ENCODE assay signal across 8 cellular contexts in genomic region chr7:99392659-99393362, GRCh38. TPM values are rescaled to one million over a fixed set of nuclear protein-coding genes. Genes with fewer than 3 reads are reported as not detected.
DNase-seq lines count a peak whose midpoint lies in the region; ATAC-seq and TF ChIP-seq lines count a peak whose summit lies in the region.

No MANE protein-coding gene starts in this region.

- TF ChIP-seq CTCF in SU-DHL-6 (IDR thresholded peaks at IDR 0.05; ENCODE audit: insufficient read depth, low read length, poor library complexity, severe bottlenecking): no peak
- TF ChIP-seq CTCF in gastrocnemius medialis (IDR thresholded peaks at IDR 0.05 in 4 of 5, conservative IDR thresholded peaks at IDR 0.05 in 1 of 5): peak in 1 of 5 experiments; percentile 15

- H3K27me3 ChIP-seq in SU-DHL-6 (ENCODE audit: low read length): no peaks in the 10 kb centered on the region
- no peaks in the 10 kb centered on the region for H3K27me3 ChIP-seq in adipocyte (replicated peaks; ENCODE audit: control insufficient read depth, insufficient read depth, low read length)
- no peaks in the 10 kb centered on the region for H3K27me3 ChIP-seq in gastrocnemius medialis

- peaks cover 33% of the 10 kb centered on the region for H3F3A ChIP-seq in SU-DHL-6 (ENCODE audit: insufficient read depth)

- peak; percentile 92 for DNase-seq in DMS79 treated with DMSO at 0.1 percent for 48 hours (lab: John Stamatoyannopoulos, UW)
- DNase-seq in adipocyte (ENCODE audit: low read depth): peak; percentile 45
- DNase-seq in hypothalamus (lab: John Stamatoyannopoulos, UW): peak in 30 of 51 donors; percentile 15 to 74 (median 48)
- peak; percentile 54 to 78 for DNase-seq in gastrocnemius medialis
- DNase-seq in AML-193 (lab: John Stamatoyannopoulos, UW): no peak

- H3K4me2 ChIP-seq in SU-DHL-6 (ENCODE audit: low read depth, low read length, poor library complexity, severe bottlenecking): peak overlapping the region; percentile 11

- H3K79me2 ChIP-seq in SU-DHL-6 (ENCODE audit: insufficient read depth, low read length): no peaks in the 10 kb centered on the region

- H4K20me1 ChIP-seq in SU-DHL-6 (ENCODE audit: low read depth, low read length): no peaks in the 10 kb centered on the region; the same call in 1 of the 2 replicates

- H3K27ac ChIP-seq in SU-DHL-6 (ENCODE audit: low read depth, low read length) (peak overlapping the region; percentile 21; the same call in 1 of the 2 replicates), gastrocnemius medialis (peak overlapping the region; percentile 44 to 67 (median 62))

- no peak overlapping the region for H3K9ac ChIP-seq in SU-DHL-6 (ENCODE audit: low read length)
- H3K9ac ChIP-seq in adipocyte (ENCODE audit: low read length): peak overlapping the region; percentile 5

- ATAC-seq in HG03460 (IDR thresholded peaks at IDR 0.05; ENCODE audit: unreplicated experiment) (peak; percentile 63), gastrocnemius medialis (peak; percentile 88), GM21367 (IDR thresholded peaks at IDR 0.05; ENCODE audit: unreplicated experiment) (no peak)

- no peaks in the 10 kb centered on the region for H3K9me2 ChIP-seq in SU-DHL-6 (replicated peaks; ENCODE audit: insufficient read depth, low read length)

- no peak overlapping the region for H2AFZ ChIP-seq in SU-DHL-6 (ENCODE audit: low read depth, low read length, severe bottlenecking)

- H3K4me1 ChIP-seq in adipocyte (ENCODE audit: control insufficient read depth, insufficient read depth, low read length) (no peaks in the 10 kb centered on the region), gastrocnemius medialis (peaks cover 6 to 18% of the 10 kb centered on the region in 2 donors)

- in situ Hi-C loops in gastrocnemius medialis (cut with MboI; ENCODE audit: low sequenced_read_pairs in 4 of 4): no loop called here

- H3K4me3 ChIP-seq in SU-DHL-6 (ENCODE audit: insufficient read depth, low read length, poor library complexity, severe bottlenecking) (no peak overlapping the region), adipocyte (ENCODE audit: low read length) (peak overlapping the region; percentile 14), gastrocnemius medialis (peak overlapping the region; percentile 62 to 89 (median 70))

- intact Hi-C loops in gastrocnemius medialis (cut with DNase I; ENCODE audit: low total_unique reads): loop anchor here (1.0 kb wide), 1 partner anchor 15 kb away; the partner anchor contains the start of genes BUD31 and PDAP1

- peak; percentile 28 to 47 for TF ChIP-seq POLR2A in gastrocnemius medialis (IDR thresholded peaks at IDR 0.05)

- no peaks in the 10 kb centered on the region for H3K9me3 ChIP-seq in SU-DHL-6 (ENCODE audit: insufficient read depth, low read length)
- H3K9me3 ChIP-seq in adipocyte (ENCODE audit: control insufficient read depth, low read length): no peaks in the 10 kb centered on the region
- H3K9me3 ChIP-seq in gastrocnemius medialis: no peaks in the 10 kb centered on the region

- H3K36me3 ChIP-seq in SU-DHL-6 (ENCODE audit: low read length) (no peaks in the 10 kb centered on the region), adipocyte (ENCODE audit: control insufficient read depth, insufficient read depth, low read length, severe bottlenecking) (peaks cover 83% of the 10 kb centered on the region), gastrocnemius medialis (peaks cover 0 to 33% of the 10 kb centered on the region in 2 donors)

RNA-seq across cellular contexts. Expression of gene PDAP1, which starts 15.6 kb away (rescaled TPM):
- total RNA-seq in gastrocnemius medialis: 100 to 1,000 TPM in 3 of 4 donors, 10 to 100 TPM in 1; 81.7 to 258 (median 198) TPM

RNA-seq across cellular contexts. Expression of gene BUD31, which starts 16.0 kb away (rescaled TPM):
- total RNA-seq in gastrocnemius medialis: 10 to 100 TPM; 23.3 to 46.8 (median 28.0) TPM

RNA-seq across cellular contexts. Expression of gene ARPC1B, which starts 18.3 kb away (rescaled TPM):
- total RNA-seq in gastrocnemius medialis: 10 to 100 TPM; 24.7 to 38.7 (median 30.8) TPM

RNA-seq across cellular contexts. Expression of gene PTCD1, which starts 45.8 kb away (rescaled TPM):
- total RNA-seq in gastrocnemius medialis: 10 to 100 TPM in 2 of 4 donors, 1 to 10 TPM in 2; 7.8 to 14.1 (median 10.9) TPM

RNA-seq across cellular contexts. Expression of gene CPSF4, which starts 45.9 kb away (rescaled TPM):
- 10 to 100 TPM; 21.4 to 40.4 (median 26.1) TPM for total RNA-seq in gastrocnemius medialis

Comparison
In these comparisons a context has a peak if more than half of its experiments do, and no peak if none do; other contexts are left out.
1. DNase-seq: peak in DMS79 treated with DMSO at 0.1 percent for 48 hours (single experiment), adipocyte (single experiment), hypothalamus (30 of 51) and gastrocnemius medialis (2 of 2); none in AML-193 (0 of 2).